In the genomic region with DNA sequence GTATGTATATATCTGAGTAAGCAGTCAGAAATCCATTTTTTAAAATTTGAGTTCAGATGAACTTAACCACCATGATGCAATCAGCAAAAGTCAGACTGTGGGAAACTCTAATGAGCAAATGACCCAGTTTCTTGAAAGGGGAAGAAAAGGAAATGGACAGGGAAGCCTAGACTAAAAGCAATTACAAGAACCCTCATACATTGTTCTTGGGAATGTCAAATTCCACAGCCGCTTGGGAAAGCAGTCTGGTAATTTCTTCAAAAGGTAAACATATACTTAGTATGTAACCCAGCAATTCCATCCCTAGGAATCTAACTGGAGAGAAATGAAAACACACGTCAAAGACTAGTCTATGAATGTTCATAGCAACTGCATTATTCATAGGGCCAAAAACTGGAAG, we compare ENCODE assay signal across 13 cellular contexts. TPM values are rescaled to one million over a fixed set of nuclear protein-coding genes. Genes with fewer than 3 reads are reported as not detected.
DNase-seq lines count a peak whose midpoint lies in the region; ATAC-seq and TF ChIP-seq lines count a peak whose summit lies in the region.
"Had no signal": no experiment of that assay in that cellular context is flagged by ENCODE, and none has a peak within 500 bp of the region (broad histone marks: within the 10 kb centered on the region; RNA-seq: fewer than 3 reads in every experiment).

No MANE protein-coding gene starts in this region.

- H3K27me3 Mint-ChIP-seq in T-helper 17 cell = peaks cover 10% of the 10 kb centered on the region

- peak overlapping the region in 1 of 2 donors; percentile 5 for H3K9ac ChIP-seq in stomach smooth muscle (ENCODE audit: low read length in 2 of 2)

- H3K4me1 ChIP-seq in stomach smooth muscle (ENCODE audit: control insufficient read depth, insufficient read depth, low read length) = peaks cover 28% of the 10 kb centered on the region
- no peaks in the 10 kb centered on the region for H3K4me1 ChIP-seq in effector memory CD4-positive, alpha-beta T cell (ENCODE audit: control insufficient read depth, insufficient read depth, low read length, poor library complexity, severe bottlenecking)

- TF ChIP-seq CTCF in fibroblast of villous mesenchyme (IDR thresholded peaks at IDR 0.05; ENCODE audit: insufficient read depth, low read depth, low read length) = no peak

- peak overlapping the region; percentile 29 for H3K27ac Mint-ChIP-seq in T-helper 17 cell
- H3K27ac Mint-ChIP-seq: activated CD4-positive, alpha-beta T cell treated with anti-CD3 and anti-CD28 coated beads for 36 hours; activated naive CD4-positive, alpha-beta T cell treated with anti-CD3 and anti-CD28 coated beads, Interleukin-2, amount 50 U/mL, for 72 hours; stimulated activated naive B cell treated with anti-CD40 and anti-IgM and Interleukin-4, amounts not matched to agents 10 μg/mL and 1 μg/mL and 100 μg/mL, for 72 hours had no signal

- H3K9me3 ChIP-seq in T-helper 17 cell (ENCODE audit: control insufficient read depth, low read length, poor library complexity, severe bottlenecking) (no peaks in the 10 kb centered on the region), stomach smooth muscle (ENCODE audit: control insufficient read depth in 2 of 2, low read length in 2 of 2) (no peaks in the 10 kb centered on the region)
- no peaks in the 10 kb centered on the region for H3K9me3 ChIP-seq in effector memory CD4-positive, alpha-beta T cell (ENCODE audit: control insufficient read depth, low read length)

- H3K4me3 ChIP-seq in fibroblast of villous mesenchyme (ENCODE audit: low read depth, low read length) (no peak overlapping the region), stomach smooth muscle (ENCODE audit: low read length in 2 of 2) (no peak overlapping the region)
- no peak overlapping the region for H3K4me3 ChIP-seq in effector memory CD4-positive, alpha-beta T cell (ENCODE audit: insufficient read depth, low read depth, low read length, poor library complexity, severe bottlenecking)
- H3K4me3 ChIP-seq: esophagus squamous epithelium, lung had no signal

- H3K27ac ChIP-seq in stomach smooth muscle (ENCODE audit: low read length) = peak overlapping the region; percentile 49
- no peak overlapping the region for H3K27ac ChIP-seq in effector memory CD4-positive, alpha-beta T cell (ENCODE audit: insufficient read depth, low read length, poor library complexity, severe bottlenecking)

- H3K36me3 ChIP-seq in stomach smooth muscle (ENCODE audit: control insufficient read depth in 2 of 2, insufficient read depth in 2 of 2, low read length in 2 of 2) = no peaks in the 10 kb centered on the region
- no peaks in the 10 kb centered on the region for H3K36me3 ChIP-seq in effector memory CD4-positive, alpha-beta T cell (ENCODE audit: control insufficient read depth, insufficient read depth, low read length)
- H3K36me3 ChIP-seq: esophagus squamous epithelium had no signal

- DNase-seq in HS-27A (ENCODE audit: low read depth) (peak; percentile 74), T-helper 17 cell (no peak), fibroblast of villous mesenchyme (ENCODE audit: low read depth) (peak; percentile 97), NCI-H69 (lab: John Stamatoyannopoulos, UW) (no peak)
- no peak for DNase-seq in effector memory CD4-positive, alpha-beta T cell
- DNase-seq: activated CD4-positive, alpha-beta T cell treated with anti-CD3 and anti-CD28 coated beads for 36 hours; esophagus squamous epithelium; NCI-H1694; stimulated activated naive B cell treated with anti-CD40 and anti-IgM and Interleukin-4, amounts not matched to agents 10 μg/mL and 1 μg/mL and 100 μg/mL, for 72 hours had no signal

- ATAC-seq in T-helper 17 cell (no peak), HG02884 (IDR thresholded peaks at IDR 0.05; ENCODE audit: unreplicated experiment) (no peak)
- ATAC-seq: activated CD4-positive, alpha-beta T cell treated with anti-CD3 and anti-CD28 coated beads for 36 hours; activated naive CD4-positive, alpha-beta T cell treated with anti-CD3 and anti-CD28 coated beads, Interleukin-2, amount 50 U/mL, for 72 hours; stimulated activated naive B cell treated with anti-CD40 and anti-IgM and Interleukin-4, amounts not matched to agents 10 μg/mL and 1 μg/mL and 100 μg/mL, for 72 hours had no signal

- no peak overlapping the region for H3K4me3 Mint-ChIP-seq in T-helper 17 cell
- H3K4me3 Mint-ChIP-seq: activated CD4-positive, alpha-beta T cell treated with anti-CD3 and anti-CD28 coated beads for 36 hours; stimulated activated naive B cell treated with anti-CD40 and anti-IgM and Interleukin-4, amounts not matched to agents 10 μg/mL and 1 μg/mL and 100 μg/mL, for 72 hours had no signal

- peaks cover 5% of the 10 kb centered on the region for H3K4me1 Mint-ChIP-seq in T-helper 17 cell
- H3K4me1 Mint-ChIP-seq: stimulated activated naive B cell treated with anti-CD40 and anti-IgM and Interleukin-4, amounts not matched to agents 10 μg/mL and 1 μg/mL and 100 μg/mL, for 72 hours had no signal

- H3K36me3 Mint-ChIP-seq in T-helper 17 cell (ENCODE audit: low read depth) = no peaks in the 10 kb centered on the region

- no peaks in the 10 kb centered on the region for H3K27me3 ChIP-seq in stomach smooth muscle (ENCODE audit: control insufficient read depth in 1 of 2, insufficient read depth in 2 of 2, low read length in 2 of 2)
- H3K27me3 ChIP-seq in effector memory CD4-positive, alpha-beta T cell (replicated peaks; ENCODE audit: control insufficient read depth, insufficient read depth, low read length, poor library complexity, severe bottlenecking) = no peaks in the 10 kb centered on the region
- H3K27me3 ChIP-seq: esophagus squamous epithelium had no signal

RNA-seq across cellular contexts. Expression of a gene that starts 16.4 kb away (rescaled TPM):
- 10 to 100 TPM; 59.8 to 60.9 TPM for total RNA-seq in T-helper 17 cell
- total RNA-seq in fibroblast of villous mesenchyme = 30.6 and 32.8 TPM in 2 replicates

Comparison
In these comparisons a context has a peak if more than half of its experiments do, and no peak if none do; other contexts are left out.
1. DNase-seq: peak in HS-27A (single experiment) and fibroblast of villous mesenchyme (single experiment); none in T-helper 17 cell (0 of 3), NCI-H69 (single experiment) and effector memory CD4-positive, alpha-beta T cell (0 of 3).